Comparison of ENCODE assay signal across 8 cellular contexts in the genomic region with DNA sequence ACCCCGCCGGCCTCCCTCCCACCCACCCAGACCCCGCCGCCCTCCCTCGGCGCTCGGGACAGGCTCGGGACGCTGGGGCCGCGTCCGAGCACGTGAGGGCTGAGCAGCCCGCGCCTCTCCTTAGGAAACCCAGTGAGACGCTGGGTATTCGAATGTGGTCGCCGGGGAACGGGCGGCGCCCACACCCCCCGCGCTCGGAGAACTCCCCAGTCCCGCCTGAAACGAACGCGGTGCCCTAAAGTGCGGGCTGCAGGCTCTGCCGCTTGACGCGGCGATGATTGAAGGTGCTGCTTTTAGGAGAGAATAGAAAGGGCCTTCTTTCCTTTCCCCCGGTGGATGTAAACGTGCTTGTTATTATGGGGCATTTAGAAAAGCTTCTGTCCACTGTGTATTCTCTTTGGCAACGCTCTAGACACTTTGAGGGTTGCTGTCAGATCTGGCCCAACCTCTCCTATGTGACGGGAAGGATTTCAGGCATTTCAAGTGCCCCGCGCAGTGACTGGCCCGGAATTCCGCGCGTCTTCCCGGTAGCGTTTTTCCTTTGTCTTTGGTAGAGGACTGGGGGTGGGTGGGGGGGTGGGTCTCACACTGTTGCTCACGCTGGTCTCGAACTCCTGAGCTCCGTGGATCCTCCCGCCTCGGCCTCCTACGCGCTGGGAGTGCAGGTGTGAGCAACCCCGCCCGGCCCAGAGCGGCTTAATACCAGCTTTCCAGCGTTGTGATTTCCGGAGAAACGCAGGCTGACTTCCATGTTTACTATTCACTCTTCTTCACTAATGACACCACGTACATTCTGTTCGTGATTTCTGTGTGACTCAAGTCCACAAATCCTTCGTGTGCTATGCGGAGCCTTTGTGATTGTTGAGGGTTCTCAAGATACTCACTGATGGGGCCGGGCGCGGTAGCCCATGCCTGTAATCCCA. TPM values are rescaled to one million over a fixed set of nuclear protein-coding genes. Genes with fewer than 3 reads are reported as not detected.
A peak's percentile ranks its signal among the peaks of the same experiment; 100 is the strongest.
DNase-seq lines count a peak whose midpoint lies in the region; ATAC-seq and TF ChIP-seq lines count a peak whose summit lies in the region.

No MANE protein-coding gene starts in this region.

- intact Hi-C loops in right cardiac atrium (cut with DNase I): loop anchor here in 2 of 4 donors (5.0 kb wide), 1 partner anchor 55 kb away; no protein-coding TSS in a partner anchor

- no peaks in the 10 kb centered on the region for H3K9me3 ChIP-seq in RWPE2 (ENCODE audit: severe bottlenecking)
- H3K9me3 ChIP-seq in right cardiac atrium (ENCODE audit: control insufficient read depth, low read length): no peaks in the 10 kb centered on the region

- no peaks in the 10 kb centered on the region for H3K9me3 Mint-ChIP-seq in activated naive CD8-positive, alpha-beta T cell treated with anti-CD3 and anti-CD28 coated beads, Interleukin-2, amount 50 U/mL, for 24 hours

- ATAC-seq in HG02970 (IDR thresholded peaks at IDR 0.05; ENCODE audit: low FRiP score, unreplicated experiment) (peak; percentile 2), RWPE2 (ENCODE audit: low read depth) (peak; percentile 17; the same call in 2 of the 3 replicates), right cardiac atrium (peak; percentile 41 to 48), GM19397 (IDR thresholded peaks at IDR 0.05; ENCODE audit: unreplicated experiment) (no peak)
- no peak for ATAC-seq in activated naive CD8-positive, alpha-beta T cell treated with anti-CD3 and anti-CD28 coated beads, Interleukin-2, amount 50 U/mL, for 24 hours

- H3K27ac ChIP-seq in RWPE2 (ENCODE audit: poor library complexity, severe bottlenecking): peak overlapping the region; percentile 53
- peak overlapping the region; percentile 51 for H3K27ac ChIP-seq in right cardiac atrium (ENCODE audit: low read length)

- H3K27me3 Mint-ChIP-seq in activated naive CD8-positive, alpha-beta T cell treated with anti-CD3 and anti-CD28 coated beads, Interleukin-2, amount 50 U/mL, for 24 hours: peaks cover 5% of the 10 kb centered on the region

- WGBS in right cardiac atrium: 7% methylated on average over 66 of the region's 66 CpGs

- H3K27ac Mint-ChIP-seq in activated naive CD8-positive, alpha-beta T cell treated with anti-CD3 and anti-CD28 coated beads, Interleukin-2, amount 50 U/mL, for 24 hours: peak overlapping the region; percentile 90

- H3K27me3 ChIP-seq in RWPE2 (ENCODE audit: insufficient read depth, poor library complexity, severe bottlenecking) (no peaks in the 10 kb centered on the region), right cardiac atrium (ENCODE audit: control insufficient read depth, insufficient read depth) (no peaks in the 10 kb centered on the region)

- H3K4me1 Mint-ChIP-seq in activated naive CD8-positive, alpha-beta T cell treated with anti-CD3 and anti-CD28 coated beads, Interleukin-2, amount 50 U/mL, for 24 hours: peaks cover 24% of the 10 kb centered on the region

- no peak for DNase-seq in RWPE2 (ENCODE audit: low spot score)
- peak; percentile 46 for DNase-seq in activated naive CD8-positive, alpha-beta T cell treated with anti-CD3 and anti-CD28 coated beads, Interleukin-2, amount 50 U/mL, for 24 hours
- peak in 2 of 3 donors; percentile 66 to 79 for DNase-seq in right cardiac atrium
- DNase-seq in retinal pigment epithelial cell (ENCODE audit: low read depth): no peak
- no peak for DNase-seq in NCI-H510A (lab: John Stamatoyannopoulos, UW)

- peak overlapping the region; percentile 80 for H3K4me3 Mint-ChIP-seq in activated naive CD8-positive, alpha-beta T cell treated with anti-CD3 and anti-CD28 coated beads, Interleukin-2, amount 50 U/mL, for 24 hours

- no peak for TF ChIP-seq CTCF in RWPE2 (IDR thresholded peaks at IDR 0.05; ENCODE audit: poor library complexity, severe bottlenecking)
- no peak for TF ChIP-seq CTCF in retinal pigment epithelial cell (conservative IDR thresholded peaks at IDR 0.05; ENCODE audit: low read depth, low read length)

- no peaks in the 10 kb centered on the region for H3K36me3 Mint-ChIP-seq in activated naive CD8-positive, alpha-beta T cell treated with anti-CD3 and anti-CD28 coated beads, Interleukin-2, amount 50 U/mL, for 24 hours (ENCODE audit: low read depth)

- H3K4me3 ChIP-seq in GM08714 (ENCODE audit: low read length) (peak overlapping the region; percentile 53; the same call in 1 of the 2 replicates), RWPE2 (ENCODE audit: severe bottlenecking) (peak overlapping the region; percentile 31), right cardiac atrium (ENCODE audit: low read length) (peak overlapping the region; percentile 31), retinal pigment epithelial cell (ENCODE audit: low read length) (peak overlapping the region; percentile 52)

- no peaks in the 10 kb centered on the region for H3K36me3 ChIP-seq in RWPE2 (ENCODE audit: low read depth)

- H3K4me1 ChIP-seq in RWPE2 (ENCODE audit: insufficient read depth, poor library complexity, severe bottlenecking) (peaks cover 31% of the 10 kb centered on the region), right cardiac atrium (ENCODE audit: control insufficient read depth, insufficient read depth, low read length) (no peaks in the 10 kb centered on the region)

RNA-seq across cellular contexts. Expression of a gene that starts 21.8 kb away (rescaled TPM):
- 10 to 100 TPM; 35.7 to 69.1 (median 41.6) TPM for total RNA-seq in right cardiac atrium
- polyA plus RNA-seq in right cardiac atrium: 19.9 TPM

RNA-seq across cellular contexts. Expression of a gene that starts 39.2 kb away (rescaled TPM):
- total RNA-seq in right cardiac atrium: 10 to 100 TPM; 67.4 to 99.6 (median 77.1) TPM
- 79.1 TPM for polyA plus RNA-seq in right cardiac atrium

RNA-seq across cellular contexts. Expression of a gene that starts 47.2 kb away (rescaled TPM):
- total RNA-seq in right cardiac atrium: 10 to 100 TPM; 31.0 to 34.7 (median 33.5) TPM
- 20.8 TPM for polyA plus RNA-seq in right cardiac atrium

Comparison
In these comparisons a context has a peak if more than half of its experiments do, and no peak if none do; other contexts are left out.
1. ATAC-seq: peak in HG02970 (single experiment), RWPE2 (single experiment) and right cardiac atrium (2 of 2); none in activated naive CD8-positive, alpha-beta T cell treated with anti-CD3 and anti-CD28 coated beads, Interleukin-2, amount 50 U/mL, for 24 hours (single experiment) and GM19397 (single experiment).
2. DNase-seq: peak in activated naive CD8-positive, alpha-beta T cell treated with anti-CD3 and anti-CD28 coated beads, Interleukin-2, amount 50 U/mL, for 24 hours (single experiment) and right cardiac atrium (2 of 3); none in RWPE2 (single experiment), retinal pigment epithelial cell (single experiment) and NCI-H510A (single experiment).
3. Peak in every context shown above with its lines, with median percentiles within 50 percentile points of each other: H3K4me3 ChIP-seq.